ENCODE assay signal across 9 cellular contexts in genomic region chr1:85465791-85466134, GRCh38. TPM values are rescaled to one million over a fixed set of nuclear protein-coding genes. Genes with fewer than 3 reads are reported as not detected.
DNase-seq lines count a peak whose midpoint lies in the region; ATAC-seq, FAIRE-seq and TF ChIP-seq lines count a peak whose summit lies in the region.
"Had no signal": no experiment of that assay in that cellular context is flagged by ENCODE, and none has a peak within 500 bp of the region (broad histone marks: within the 10 kb centered on the region; RNA-seq: fewer than 3 reads in every experiment).

No MANE protein-coding gene starts in this region.

- H3K9me3 Mint-ChIP-seq in HFFc6, result peaks cover 11% of the 10 kb centered on the region; the same call in 1 of the 2 replicates

- peaks cover 44% of the 10 kb centered on the region for H3K27me3 Mint-ChIP-seq in HFFc6 (ENCODE audit: insufficient read depth)

- DNase-seq in A549 (ENCODE audit: low read depth in 1 of 2, low spot score in 1 of 2), result no peak
- peak; percentile 43 for DNase-seq in HFFc6
- DNase-seq in breast epithelium (ENCODE audit: low spot score in 2 of 2), result no peak
- DNase-seq in aorta, result no peak
- DNase-seq in Ammon's horn (ENCODE audit: low spot score), result no peak
- no peak for DNase-seq in OCI-LY7 (ENCODE audit: low spot score)
- no peak for DNase-seq in HuH-7.5 (ENCODE audit: low spot score)
- DNase-seq: GDM1 had no signal

- H3K27me3 ChIP-seq in breast epithelium (no peaks in the 10 kb centered on the region), mucosa of rectum (ENCODE audit: control insufficient read depth in 2 of 2, insufficient read depth in 2 of 2, low read length in 2 of 2) (no peaks in the 10 kb centered on the region), aorta (ENCODE audit: control insufficient read depth in 1 of 2, insufficient read depth in 2 of 2, low read length in 1 of 2) (no peaks in the 10 kb centered on the region)

- peak overlapping the region; percentile 86 for H3K27ac Mint-ChIP-seq in HFFc6

- POLR2A ChIA-PET in A549 (lab: Yijun Ruan, JAX) (interaction anchor here (1.3 to 2.5 kb wide), 4 partner anchors 20 to 242 kb away, joined by 3 to 16 read pairs (median 4); partner anchors contain the start of genes CCN1 and ZNHIT6), OCI-LY7 (lab: Charles Lee) (no interaction called here)

- no peak for TF ChIP-seq RAD21 in A549 (conservative IDR thresholded peaks at IDR 0.05 in 1 of 2, IDR thresholded peaks at IDR 0.05 in 1 of 2)

- H2AFZ ChIP-seq in OCI-LY7 (ENCODE audit: low read length), result no peak overlapping the region

- TF ChIP-seq EP300 in A549 (IDR thresholded peaks at IDR 0.05), result no peak

- no peak for ATAC-seq in A549
- no peak for ATAC-seq in aorta (ENCODE audit: low FRiP score)

- CTCF ChIA-PET in A549 (lab: Yijun Ruan, JAX), result interaction anchor here (0.6 to 2.1 kb wide), 5 partner anchors 67 to 227 kb away, joined by 3 to 11 read pairs (median 3); no protein-coding TSS in a partner anchor
- CTCF ChIA-PET in OCI-LY7 (lab: Charles Lee; ENCODE audit: unreplicated experiment), result no interaction called here

- H3K27ac ChIP-seq in A549 (peak overlapping the region in 1 of 2 experiments; percentile 98; a peak in 2 of 6 replicates), breast epithelium (peak overlapping the region; percentile 78 to 90), mucosa of rectum (ENCODE audit: low read depth in 2 of 2, low read length in 2 of 2) (peak overlapping the region; percentile 85 to 92), aorta (ENCODE audit: low read depth in 1 of 2, low read length in 2 of 2) (no peak overlapping the region), OCI-LY7 (ENCODE audit: low read depth, low read length, poor library complexity, severe bottlenecking) (no peak overlapping the region)

- H3K4me2 ChIP-seq in A549 (peak overlapping the region; percentile 87), OCI-LY7 (ENCODE audit: low read length) (no peak overlapping the region)

- H3K4me3 Mint-ChIP-seq in HFFc6, result peak overlapping the region; percentile 90

- H3K4me3 ChIP-seq in A549, result peak overlapping the region; percentile 70; the same call in 2 of the 3 replicates
- H3K4me3 ChIP-seq in breast epithelium, result peak overlapping the region in 2 of 3 donors; percentile 59 to 95
- H3K4me3 ChIP-seq in mucosa of rectum (ENCODE audit: low read length in 2 of 2), result peak overlapping the region; percentile 71 to 90
- H3K4me3 ChIP-seq in aorta (ENCODE audit: low read length in 2 of 2), result no peak overlapping the region
- H3K4me3 ChIP-seq in OCI-LY7 (ENCODE audit: low read depth, low read length, poor library complexity, severe bottlenecking), result no peak overlapping the region

- no peaks in the 10 kb centered on the region for H3K79me2 ChIP-seq in OCI-LY7 (ENCODE audit: insufficient read depth, low read depth, low read length)

- H3K9me2 ChIP-seq in OCI-LY7 (ENCODE audit: insufficient read depth, low read length), result no peaks in the 10 kb centered on the region

- no TSS peak for BruUV-seq in OCI-LY7 (replicated peaks; lab: Mats Ljungman, UMichigan)

- H3K9me3 ChIP-seq in A549 (no peaks in the 10 kb centered on the region), breast epithelium (no peaks in the 10 kb centered on the region), mucosa of rectum (ENCODE audit: control insufficient read depth in 2 of 2, low read length in 2 of 2) (no peaks in the 10 kb centered on the region), aorta (ENCODE audit: control insufficient read depth, low read length) (no peaks in the 10 kb centered on the region), OCI-LY7 (ENCODE audit: low read length) (no peaks in the 10 kb centered on the region)

- no peaks in the 10 kb centered on the region for H3K36me3 ChIP-seq in breast epithelium
- no peaks in the 10 kb centered on the region for H3K36me3 ChIP-seq in mucosa of rectum (ENCODE audit: control insufficient read depth in 2 of 2, insufficient read depth in 2 of 2, low read length in 2 of 2)
- no peaks in the 10 kb centered on the region for H3K36me3 ChIP-seq in aorta (ENCODE audit: control insufficient read depth in 1 of 2, insufficient read depth in 2 of 2, low read length in 1 of 2)
- no peaks in the 10 kb centered on the region for H3K36me3 ChIP-seq in OCI-LY7 (ENCODE audit: insufficient read depth, low read length)

- TF ChIP-seq CTCF in A549 (IDR thresholded peaks at IDR 0.05), result no peak
- no peak for TF ChIP-seq CTCF in HFFc6 (IDR thresholded peaks at IDR 0.05)
- no peak for TF ChIP-seq CTCF in breast epithelium (IDR thresholded peaks at IDR 0.05)
- TF ChIP-seq CTCF in OCI-LY7 (conservative IDR thresholded peaks at IDR 0.05; ENCODE audit: low read length), result no peak

- H3K9ac ChIP-seq in mucosa of rectum (ENCODE audit: low read depth in 1 of 2, low read length in 2 of 2), result peak overlapping the region in 1 of 2 donors; percentile 83

- peaks cover 77% of the 10 kb centered on the region for H3K4me1 Mint-ChIP-seq in HFFc6 (ENCODE audit: low read depth)

- intact Hi-C loops in breast epithelium (cut with DNase I; ENCODE audit: low total_unique reads) (no loop called here), aorta (cut with DNase I) (loop anchor here (10.0 kb wide), 1 partner anchor 61 kb away; no protein-coding TSS in a partner anchor), OCI-LY7 (cut with micrococcal nuclease; ENCODE audit: unreplicated experiment) (no loop called here)

- 40% methylated on average over 1 of the region's 1 CpG for WGBS in A549 (ENCODE audit: missing lambda C conversion rate)
- WGBS in aorta, 2 donors, result 43 to 50% methylated on average over 1 of the region's 1 CpG

- no peak for FAIRE-seq in A549 (lab: Jason Lieb, UNC)

- H3K36me3 Mint-ChIP-seq in HFFc6 (ENCODE audit: low read depth), result peaks cover 45% of the 10 kb centered on the region

- H3K4me1 ChIP-seq in A549 (peaks cover 21% of the 10 kb centered on the region), breast epithelium (no peaks in the 10 kb centered on the region), mucosa of rectum (ENCODE audit: control insufficient read depth in 2 of 2, insufficient read depth in 2 of 2, low read length in 2 of 2) (peaks cover 14 to 24% of the 10 kb centered on the region in 2 donors), aorta (ENCODE audit: control insufficient read depth in 1 of 2, insufficient read depth in 2 of 2, low read length in 2 of 2) (peaks cover 4 to 5% of the 10 kb centered on the region in 2 donors), OCI-LY7 (ENCODE audit: insufficient read depth, low read length, poor library complexity, severe bottlenecking) (no peaks in the 10 kb centered on the region)

- no peaks in the 10 kb centered on the region for H4K20me1 ChIP-seq in OCI-LY7 (ENCODE audit: insufficient read depth, low read length)

- TF ChIP-seq POLR2A in A549 (IDR thresholded peaks at IDR 0.05; ENCODE audit: low read length) (no peak), breast epithelium (IDR thresholded peaks at IDR 0.05) (no peak)

TF ChIP-seq in A549, 52 proteins besides CTCF, POLR2A, EP300 and RAD21:
- TF ChIP-seq POLR2AphosphoS2 (conservative IDR thresholded peaks at IDR 0.05; ENCODE audit: low read length) (no peak), BCL3 (IDR thresholded peaks at IDR 0.05) (no peak), NR3C1 (IDR thresholded peaks at IDR 0.05) (no peak), RFX5 (IDR thresholded peaks at IDR 0.05) (no peak), NPAS2 (CRISPR knock-in tag; IDR thresholded peaks at IDR 0.05; ENCODE audit: borderline replicate concordance) (no peak), ZNF302 (CRISPR knock-in tag; IDR thresholded peaks at IDR 0.05) (no peak), TFCP2L1 (CRISPR knock-in tag; IDR thresholded peaks at IDR 0.05) (no peak), HOXB13 (CRISPR knock-in tag; IDR thresholded peaks at IDR 0.05; ENCODE audit: low read depth) (no peak), NFE2L2 (conservative IDR thresholded peaks at IDR 0.05; ENCODE audit: low read length) (no peak), MYC (IDR thresholded peaks at IDR 0.05; ENCODE audit: borderline replicate concordance, low read length) (no peak), PHF8 (IDR thresholded peaks at IDR 0.05; ENCODE audit: borderline replicate concordance, low read depth) (no peak), SMC3 (IDR thresholded peaks at IDR 0.05) (no peak), GATA3 (IDR thresholded peaks at IDR 0.05; ENCODE audit: borderline replicate concordance) (no peak), CHD4 (IDR thresholded peaks at IDR 0.05; ENCODE audit: borderline replicate concordance) (no peak), FOXS1 (CRISPR knock-in tag; IDR thresholded peaks at IDR 0.05) (no peak), KDM1A (IDR thresholded peaks at IDR 0.05; ENCODE audit: low read depth) (no peak)

RNA-seq across cellular contexts. Expression of gene DDAH1, which starts 0.8 kb away (rescaled TPM):
- polyA plus RNA-seq in A549 (2011; rRNA removed) (12.6 and 12.9 TPM in 2 replicates), A549 (2017; fragmentation: RNase III; extraction: RNeasy Plus Mini Kit Qiagen cat#74134 plus additional on column Dnase treatment) (5.7 to 6.6 TPM (median 6.1 TPM) in 3 replicates), aorta (10 to 100 TPM; 12.8 to 28.5 TPM)
- 2.9 and 3.5 TPM in 2 replicates for polyA plus RNA-seq in A549 (2012; cell fraction: cytosol; rRNA removed)
- polyA plus RNA-seq in A549 (2012; cell fraction: nucleus; rRNA removed), result 1.3 and 1.8 TPM in 2 replicates
- 5.9 and 6.8 TPM in 2 replicates for polyA minus RNA-seq in A549 (2011; rRNA and poly(A)+ RNA removed)
- total RNA-seq in HFFc6 (2021; fragmentation: NEBNext Ultra II Directional; extraction: Animal tissue kit (Norgen Biotek cat#: 25700)), result 100 to 1,000 TPM; 235 to 320 (median 277) TPM
- total RNA-seq in breast epithelium (10 to 100 TPM in 2 of 3 donors, 1 to 10 TPM in 1; 9.3 to 24.3 (median 23.9) TPM), aorta (10 to 100 TPM; 28.8 to 54.6 TPM), OCI-LY7 (2022) (not detected in 2 replicates)
- not detected in 2 replicates for total RNA-seq in OCI-LY7 (2014; rRNA removed; shearing (Covaris generic))

Comparison
In these comparisons a context has a peak if more than half of its experiments do, and no peak if none do; other contexts are left out.
1. H3K27ac ChIP-seq: peak in breast epithelium (2 of 2) and mucosa of rectum (2 of 2); none in aorta (0 of 2) and OCI-LY7 (single experiment).
2. H3K4me3 ChIP-seq: peak in A549 (single experiment), breast epithelium (2 of 3) and mucosa of rectum (2 of 2); none in aorta (0 of 2) and OCI-LY7 (single experiment).
3. RNA of gene DDAH1, which starts 0.8 kb away (total RNA-seq): 235 to 320 TPM in HFFc6, 28.8 to 54.6 TPM in aorta and 9.3 to 24.3 TPM in breast epithelium; not detected in OCI-LY7; every median in the first group is over 10 times any median in the second.
4. intact Hi-C loops: an anchor here in aorta (10.0 kb wide); none called in breast epithelium and OCI-LY7.